20 cellular contexts compared by ENCODE assay signal in the genomic region with DNA sequence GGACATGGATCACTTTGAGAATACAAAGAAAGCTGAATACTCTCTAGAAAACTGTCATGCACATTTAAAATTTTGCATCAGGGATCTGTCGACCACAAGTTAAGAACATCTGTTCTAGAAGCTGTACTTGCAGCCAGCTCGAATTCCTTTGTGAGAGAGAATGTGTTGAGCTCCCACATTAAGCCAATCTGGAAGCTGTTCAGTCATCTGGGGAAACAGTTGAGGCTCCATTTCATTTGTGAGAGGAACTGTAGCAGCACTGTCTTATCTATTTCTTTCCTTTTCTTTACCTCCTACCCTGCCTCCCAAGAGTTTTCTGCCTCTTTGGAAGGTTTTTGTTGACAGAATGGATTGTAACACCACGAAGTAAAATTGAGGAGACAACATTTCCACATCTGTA.
"Had no signal": no experiment of that assay in that cellular context is flagged by ENCODE, and none has a peak within 500 bp of the region (broad histone marks: within the 10 kb centered on the region; RNA-seq: fewer than 3 reads in every experiment).

No MANE protein-coding gene starts in this region.

- H3K4me3 Mint-ChIP-seq: activated naive CD8-positive, alpha-beta T cell treated with anti-CD3 and anti-CD28 coated beads, Interleukin-2, amount 10 ng/mL, durations not matched to agents 7 days and 5 days; natural killer cell treated with Interleukin-12 subunit alpha and Interleukin-12 subunit beta and Interleukin-15 and Interleukin-18, amount 100 ng/mL, for 72 hours; stimulated activated naive CD8-positive, alpha-beta T cell treated with anti-CD3 and anti-CD28 coated beads, Interleukin-15, Interleukin-2, amounts not matched to agents 100 ng/mL and 50 ng/mL, for 24 hours had no signal

- ATAC-seq: left colon; mucosa of descending colon; natural killer cell treated with Interleukin-12 subunit alpha and Interleukin-12 subunit beta and Interleukin-15 and Interleukin-18, amount 100 ng/mL, for 72 hours; right lobe of liver; upper lobe of right lung had no signal

- H3K27ac Mint-ChIP-seq: activated naive CD8-positive, alpha-beta T cell treated with anti-CD3 and anti-CD28 coated beads, Interleukin-2, amount 10 ng/mL, durations not matched to agents 7 days and 5 days; natural killer cell treated with Interleukin-12 subunit alpha and Interleukin-12 subunit beta and Interleukin-15 and Interleukin-18, amount 100 ng/mL, for 72 hours; stimulated activated naive CD8-positive, alpha-beta T cell treated with anti-CD3 and anti-CD28 coated beads, Interleukin-15, Interleukin-2, amounts not matched to agents 100 ng/mL and 50 ng/mL, for 24 hours had no signal

- H3K27me3 Mint-ChIP-seq: activated naive CD8-positive, alpha-beta T cell treated with anti-CD3 and anti-CD28 coated beads, Interleukin-2, amount 10 ng/mL, durations not matched to agents 7 days and 5 days; natural killer cell treated with Interleukin-12 subunit alpha and Interleukin-12 subunit beta and Interleukin-15 and Interleukin-18, amount 100 ng/mL, for 72 hours; stimulated activated naive CD8-positive, alpha-beta T cell treated with anti-CD3 and anti-CD28 coated beads, Interleukin-15, Interleukin-2, amounts not matched to agents 100 ng/mL and 50 ng/mL, for 24 hours had no signal

- DNase-seq: activated CD4-positive, alpha-beta T cell treated with anti-CD3 and anti-CD28 coated beads, Interleukin-2, amount 50 U/mL, for 4 hours; activated CD4-positive, CD25-positive, alpha-beta regulatory T cell treated with anti-CD3 and anti-CD28 coated beads, Interleukin-2, amount 50 U/mL, for 72 hours; activated gamma-delta T cell treated with Interleukin-2 at 50 U/mL for 16 hours; activated naive CD8-positive, alpha-beta T cell treated with anti-CD3 and anti-CD28 coated beads, Interleukin-2, amount 10 ng/mL, durations not matched to agents 7 days and 5 days; activated T-cell treated with anti-CD3 and anti-CD28 coated beads, Interleukin-2, amount 50 U/mL, for 48 hours; colonic mucosa; esophagus squamous epithelium; hypothalamus; left colon; mucosa of descending colon; occipital lobe; right lobe of liver; stimulated activated CD4-positive, alpha-beta T cell treated with anti-CD3 and anti-CD28 coated beads, Interleukin-12 subunit alpha, Interleukin-12 subunit beta, amount 100 ng/mL, for 4 hours; stimulated activated CD4-positive, alpha-beta T cell treated with anti-CD3 and anti-CD28 coated beads, Interleukin-2, amount 100 ng/mL, for 48 hours; testis; upper lobe of right lung had no signal

- H3K9me3 Mint-ChIP-seq: activated naive CD8-positive, alpha-beta T cell treated with anti-CD3 and anti-CD28 coated beads, Interleukin-2, amount 10 ng/mL, durations not matched to agents 7 days and 5 days; natural killer cell treated with Interleukin-12 subunit alpha and Interleukin-12 subunit beta and Interleukin-15 and Interleukin-18, amount 100 ng/mL, for 72 hours; stimulated activated naive CD8-positive, alpha-beta T cell treated with anti-CD3 and anti-CD28 coated beads, Interleukin-15, Interleukin-2, amounts not matched to agents 100 ng/mL and 50 ng/mL, for 24 hours had no signal

- H3K4me3 ChIP-seq: ascending aorta, colonic mucosa, esophagus squamous epithelium, mucosa of descending colon, prostate gland, right lobe of liver, testis, upper lobe of right lung had no signal
